ENCODE assay signal across 21 cellular contexts in genomic region chr20:51162015-51162414, GRCh38.
"Had no signal": no experiment of that assay in that cellular context is flagged by ENCODE, and none has a peak within 500 bp of the region (broad histone marks: within the 10 kb centered on the region; RNA-seq: fewer than 3 reads in every experiment).

No MANE protein-coding gene starts in this region.

- ATAC-seq: activated CD4-positive, CD25-positive, alpha-beta regulatory T cell treated with anti-CD3 and anti-CD28 coated beads, Interleukin-2, amount 50 U/mL, for 24 hours; activated T-cell treated with anti-CD3 and anti-CD28 coated beads, Interleukin-2, amount 50 U/mL, for 72 hours; heart left ventricle; left colon; sciatic nerve; stimulated activated effector memory CD8-positive, alpha-beta T cell treated with anti-CD3 and anti-CD28 coated beads, Interleukin-12 subunit alpha, Interleukin-12 subunit beta, amount 100 ng/mL, for 72 hours had no signal

- H3K4me3 Mint-ChIP-seq: activated CD4-positive, alpha-beta memory T cell treated with anti-CD3 and anti-CD28 coated beads, Interleukin-2, amount 10 ng/mL, durations not matched to agents 7 days and 5 days; activated CD4-positive, alpha-beta T cell treated with anti-CD3 and anti-CD28 coated beads, Interleukin-2, amount 10 ng/mL, durations not matched to agents 24 days and 14 days; activated naive CD4-positive, alpha-beta T cell treated with anti-CD3 and anti-CD28 coated beads for 36 hours; activated naive CD8-positive, alpha-beta T cell treated with anti-CD3 and anti-CD28 coated beads, Interleukin-2, amount 10 ng/mL, durations not matched to agents 7 days and 5 days; activated T-cell treated with anti-CD3 and anti-CD28 coated beads, Interleukin-2, amount 50 U/mL, for 72 hours; memory B cell; nephron; stimulated activated effector memory CD8-positive, alpha-beta T cell treated with anti-CD3 and anti-CD28 coated beads, Interleukin-12 subunit alpha, Interleukin-12 subunit beta, amount 100 ng/mL, for 72 hours had no signal

- H3K9me3 Mint-ChIP-seq: activated CD4-positive, alpha-beta memory T cell treated with anti-CD3 and anti-CD28 coated beads, Interleukin-2, amount 10 ng/mL, durations not matched to agents 7 days and 5 days; activated CD4-positive, alpha-beta T cell treated with anti-CD3 and anti-CD28 coated beads, Interleukin-2, amount 10 ng/mL, durations not matched to agents 24 days and 14 days; activated naive CD4-positive, alpha-beta T cell treated with anti-CD3 and anti-CD28 coated beads for 36 hours; activated naive CD8-positive, alpha-beta T cell treated with anti-CD3 and anti-CD28 coated beads, Interleukin-2, amount 10 ng/mL, durations not matched to agents 7 days and 5 days; activated T-cell treated with anti-CD3 and anti-CD28 coated beads, Interleukin-2, amount 50 U/mL, for 72 hours; memory B cell; stimulated activated effector memory CD8-positive, alpha-beta T cell treated with anti-CD3 and anti-CD28 coated beads, Interleukin-12 subunit alpha, Interleukin-12 subunit beta, amount 100 ng/mL, for 72 hours had no signal

- FAIRE-seq: bronchial epithelial cell, islet of Langerhans, small intestine had no signal

- H3K36me3 Mint-ChIP-seq: activated naive CD8-positive, alpha-beta T cell treated with anti-CD3 and anti-CD28 coated beads, Interleukin-2, amount 10 ng/mL, durations not matched to agents 7 days and 5 days; memory B cell; stimulated activated effector memory CD8-positive, alpha-beta T cell treated with anti-CD3 and anti-CD28 coated beads, Interleukin-12 subunit alpha, Interleukin-12 subunit beta, amount 100 ng/mL, for 72 hours had no signal

- H3K27ac Mint-ChIP-seq: activated CD4-positive, alpha-beta memory T cell treated with anti-CD3 and anti-CD28 coated beads, Interleukin-2, amount 10 ng/mL, durations not matched to agents 7 days and 5 days; activated CD4-positive, alpha-beta T cell treated with anti-CD3 and anti-CD28 coated beads, Interleukin-2, amount 10 ng/mL, durations not matched to agents 24 days and 14 days; activated naive CD4-positive, alpha-beta T cell treated with anti-CD3 and anti-CD28 coated beads for 36 hours; activated naive CD8-positive, alpha-beta T cell treated with anti-CD3 and anti-CD28 coated beads, Interleukin-2, amount 10 ng/mL, durations not matched to agents 7 days and 5 days; activated T-cell treated with anti-CD3 and anti-CD28 coated beads, Interleukin-2, amount 50 U/mL, for 72 hours; memory B cell; nephron; stimulated activated effector memory CD8-positive, alpha-beta T cell treated with anti-CD3 and anti-CD28 coated beads, Interleukin-12 subunit alpha, Interleukin-12 subunit beta, amount 100 ng/mL, for 72 hours had no signal

- DNase-seq: activated CD4-positive, alpha-beta memory T cell treated with anti-CD3 and anti-CD28 coated beads, Interleukin-2, amount 10 ng/mL, durations not matched to agents 7 days and 5 days; activated CD4-positive, alpha-beta T cell treated with anti-CD3 and anti-CD28 coated beads, Interleukin-2, amount 10 ng/mL, durations not matched to agents 24 days and 14 days; activated effector memory CD4-positive, alpha-beta T cell treated with Interleukin-2 at 50 U/mL for 16 hours; activated naive CD4-positive, alpha-beta T cell treated with anti-CD3 and anti-CD28 coated beads for 36 hours; activated naive CD8-positive, alpha-beta T cell treated with anti-CD3 and anti-CD28 coated beads, Interleukin-2, amount 10 ng/mL, durations not matched to agents 7 days and 5 days; activated T-cell treated with anti-CD3 and anti-CD28 coated beads, Interleukin-2, amount 50 U/mL, for 72 hours; amniotic stem cell; colonic mucosa; heart left ventricle; left colon; small intestine; stimulated activated CD4-positive, alpha-beta T cell treated with anti-CD3 and anti-CD28 coated beads, Interleukin-2, amount 100 ng/mL, for 24 hours; stomach; transverse colon had no signal

- H3K4me1 Mint-ChIP-seq: activated CD4-positive, alpha-beta memory T cell treated with anti-CD3 and anti-CD28 coated beads, Interleukin-2, amount 10 ng/mL, durations not matched to agents 7 days and 5 days; activated CD4-positive, alpha-beta T cell treated with anti-CD3 and anti-CD28 coated beads, Interleukin-2, amount 10 ng/mL, durations not matched to agents 24 days and 14 days; activated naive CD8-positive, alpha-beta T cell treated with anti-CD3 and anti-CD28 coated beads, Interleukin-2, amount 10 ng/mL, durations not matched to agents 7 days and 5 days; memory B cell; nephron; stimulated activated effector memory CD8-positive, alpha-beta T cell treated with anti-CD3 and anti-CD28 coated beads, Interleukin-12 subunit alpha, Interleukin-12 subunit beta, amount 100 ng/mL, for 72 hours had no signal
